ENCODE assay signal across 8 cellular contexts in genomic region chr7:41134242-41134872, GRCh38.
DNase-seq lines count a peak whose midpoint lies in the region; ATAC-seq, FAIRE-seq and TF ChIP-seq lines count a peak whose summit lies in the region.

No MANE protein-coding gene starts in this region.

- FAIRE-seq in GM12891 (lab: Jason Lieb, UNC) (peak; percentile 94), HTR-8/SVneo (lab: Jason Lieb, UNC) (no peak)

- ATAC-seq in GM21737 (IDR thresholded peaks at IDR 0.05; ENCODE audit: unreplicated experiment) = peak; percentile 81

- DNase-seq in GM12891 (ENCODE audit: insufficient read length, low spot score) (peak; percentile 37), HTR-8/SVneo (ENCODE audit: insufficient read length, low spot score) (peak; percentile 40), hepatic stellate cell (ENCODE audit: low spot score) (peak; percentile 40)
- DNase-seq in stimulated activated CD8-positive, alpha-beta memory T cell treated with anti-CD3 and anti-CD28 coated beads, Interleukin-4, amount 100 ng/mL, for 48 hours = no peak
- DNase-seq in activated CD8-positive, alpha-beta memory T cell treated with anti-CD3 and anti-CD28 coated beads, Interleukin-2, amount 50 U/mL, for 4 hours = no peak
- DNase-seq in effector CD4-positive, alpha-beta T cell = no peak
- DNase-seq in activated T-cell treated with anti-CD3 and anti-CD28 coated beads, Interleukin-2, amount 50 U/mL, for 1 hour = no peak

- no peak for TF ChIP-seq POLR2A in GM12891 (IDR thresholded peaks at IDR 0.05; ENCODE audit: low read depth, low read length)

TF ChIP-seq in GM12891, 5 proteins besides CTCF, POLR2A, EP300 and RAD21:
- TF ChIP-seq SPI1 (IDR thresholded peaks at IDR 0.05; ENCODE audit: low read depth, low read length) = peak; percentile 74
- TF ChIP-seq PAX5 (IDR thresholded peaks at IDR 0.05; ENCODE audit: insufficient read depth, low read length, severe bottlenecking) = no peak
- TF ChIP-seq TAF1 (IDR thresholded peaks at IDR 0.05; ENCODE audit: low read depth, low read length) = no peak
- no peak for TF ChIP-seq POLR2AphosphoS5 (IDR thresholded peaks at IDR 0.05; ENCODE audit: low read depth, low read length)
TF ChIP-seq in GM12891: peak in this region for 1.

Comparison
In these comparisons a context has a peak if more than half of its experiments do, and no peak if none do; other contexts are left out.
1. DNase-seq: peak in GM12891 (single experiment), HTR-8/SVneo (single experiment) and hepatic stellate cell (single experiment); none in stimulated activated CD8-positive, alpha-beta memory T cell treated with anti-CD3 and anti-CD28 coated beads, Interleukin-4, amount 100 ng/mL, for 48 hours (single experiment), activated CD8-positive, alpha-beta memory T cell treated with anti-CD3 and anti-CD28 coated beads, Interleukin-2, amount 50 U/mL, for 4 hours (single experiment), effector CD4-positive, alpha-beta T cell (single experiment) and activated T-cell treated with anti-CD3 and anti-CD28 coated beads, Interleukin-2, amount 50 U/mL, for 1 hour (single experiment).